In genomic region chr6:144437105-144437504, GRCh38 we compare ENCODE assay signal across 36 cellular contexts.
DNase-seq lines count a peak whose midpoint lies in the region; ATAC-seq, FAIRE-seq and TF ChIP-seq lines count a peak whose summit lies in the region.
"Had no signal": no experiment of that assay in that cellular context is flagged by ENCODE, and none has a peak within 500 bp of the region (broad histone marks: within the 10 kb centered on the region; RNA-seq: fewer than 3 reads in every experiment).

No MANE protein-coding gene starts in this region.

- no peaks in the 10 kb centered on the region for H3K9me1 ChIP-seq in K562 (ENCODE audit: control insufficient read depth, insufficient read depth, low read length)

- H3K9me3 Mint-ChIP-seq in central memory CD8-positive, alpha-beta T cell: peaks cover 2% of the 10 kb centered on the region
- H3K9me3 Mint-ChIP-seq: CD4-positive, alpha-beta T cell had no signal

- TF ChIP-seq RAD21 in HepG2 (CRISPR knock-in tag; IDR thresholded peaks at IDR 0.05) (no peak), K562 (CRISPR knock-in tag; conservative IDR thresholded peaks at IDR 0.05 in 1 of 2, IDR thresholded peaks at IDR 0.05 in 1 of 2) (no peak)

- 97% methylated on average over 4 of the region's 4 CpGs for WGBS in HepG2 (ENCODE audit: low lambda C conversion rate)
- 96% methylated on average over 4 of the region's 4 CpGs for WGBS in right lobe of liver (ENCODE audit: insufficient coverage, low coverage, low lambda C conversion rate, missing lambda C conversion rate)
- 12% methylated on average over 4 of the region's 4 CpGs for WGBS in K562 (ENCODE audit: insufficient coverage, low coverage, missing lambda C conversion rate)
- no CpG with 5 or more reads among the region's 4 CpGs for WGBS in neuronal stem cell (ENCODE audit: extremely low coverage in 2 of 2, insufficient read length in 2 of 2, insufficient replicate concordance in 1 of 2), 2 donors

- H3K27me3 ChIP-seq in left ventricle myocardium inferior (ENCODE audit: low read depth): no peaks in the 10 kb centered on the region
- no peaks in the 10 kb centered on the region for H3K27me3 ChIP-seq in HepG2 (ENCODE audit: control insufficient read depth in 1 of 2, insufficient read depth in 2 of 2, low read length in 2 of 2)
- H3K27me3 ChIP-seq in right lobe of liver: no peaks in the 10 kb centered on the region
- no peaks in the 10 kb centered on the region for H3K27me3 ChIP-seq in K562 (ENCODE audit: control insufficient read depth in 2 of 2, insufficient read depth in 2 of 2, low read length in 2 of 2)
- no peaks in the 10 kb centered on the region for H3K27me3 ChIP-seq in neuronal stem cell (ENCODE audit: control insufficient read depth in 3 of 3, insufficient read depth in 3 of 3, low read depth in 1 of 3, low read length in 3 of 3)
- H3K27me3 ChIP-seq: BE2C; BLaER1; BLaER1 treated with 17β-estradiol and CSF1 and Interleukin-3, amounts not matched to agents 10 nM and 100 nM had no signal

- no peak for TF ChIP-seq CTCF in left ventricle myocardium inferior (IDR thresholded peaks at IDR 0.05; ENCODE audit: borderline replicate concordance)
- no peak for TF ChIP-seq CTCF in HepG2 (CRISPR knock-in tag; IDR thresholded peaks at IDR 0.05)
- no peak for TF ChIP-seq CTCF in right lobe of liver (IDR thresholded peaks at IDR 0.05)
- no peak for TF ChIP-seq CTCF in K562 (IDR thresholded peaks at IDR 0.05 in 2 of 3, conservative IDR thresholded peaks at IDR 0.05 in 1 of 3; ENCODE audit: insufficient read depth in 2 of 3, low read depth in 1 of 3, low read length in 3 of 3)

- H3K23ac ChIP-seq in neuronal stem cell (ENCODE audit: low read depth, low read length, poor library complexity): no peak overlapping the region

- H3K4me2 ChIP-seq in HepG2 (ENCODE audit: low read depth, low read length) (no peak overlapping the region), K562 (ENCODE audit: insufficient read depth, low read length) (no peak overlapping the region), neuronal stem cell (ENCODE audit: insufficient read depth, low read length, poor library complexity, severe bottlenecking) (no peak overlapping the region)
- H3K4me2 ChIP-seq: A549; BLaER1; BLaER1 treated with 17β-estradiol and CSF1 and Interleukin-3, amounts not matched to agents 10 nM and 100 nM had no signal

- no peak overlapping the region for H2BK15ac ChIP-seq in neuronal stem cell (ENCODE audit: low read length)

- H3K4me3 ChIP-seq in left ventricle myocardium inferior: no peak overlapping the region
- H3K4me3 ChIP-seq in HepG2 (replicated peaks in 1 of 3; ENCODE audit: insufficient read depth in 1 of 3, low read depth in 2 of 3, low read length in 3 of 3): no peak overlapping the region
- H3K4me3 ChIP-seq in right lobe of liver: no peak overlapping the region
- H3K4me3 ChIP-seq in K562: no peak overlapping the region
- H3K4me3 ChIP-seq in neuronal stem cell (ENCODE audit: low read length in 2 of 2): no peak overlapping the region
- H3K4me3 ChIP-seq: A549; BLaER1; BLaER1 treated with 17β-estradiol and CSF1 and Interleukin-3, amounts not matched to agents 10 nM and 100 nM had no signal

- H3K9ac ChIP-seq in HepG2 (ENCODE audit: insufficient read depth, low read depth, low read length): no peak overlapping the region
- H3K9ac ChIP-seq in K562 (ENCODE audit: insufficient read depth in 1 of 2, low read depth in 2 of 2, low read length in 2 of 2): no peak overlapping the region
- H3K9ac ChIP-seq in neuronal stem cell (ENCODE audit: low read depth, low read length, poor library complexity): no peak overlapping the region
- H3K9ac ChIP-seq: BLaER1; BLaER1 treated with 17β-estradiol and CSF1 and Interleukin-3, amounts not matched to agents 10 nM and 100 nM had no signal

- H3K9me3 ChIP-seq in left ventricle myocardium inferior (replicated peaks): peaks cover 6% of the 10 kb centered on the region
- peaks cover 19% of the 10 kb centered on the region for H3K9me3 ChIP-seq in HepG2 (ENCODE audit: low read length)
- no peaks in the 10 kb centered on the region for H3K9me3 ChIP-seq in right lobe of liver
- H3K9me3 ChIP-seq in K562 (replicated peaks; ENCODE audit: control insufficient read depth, insufficient read depth, low read depth, low read length): no peaks in the 10 kb centered on the region
- H3K9me3 ChIP-seq in neuronal stem cell (replicated peaks in 1 of 2; ENCODE audit: control insufficient read depth in 2 of 2, insufficient read depth in 1 of 2, low read depth in 1 of 2, low read length in 2 of 2): peaks cover 12 to 27% of the 10 kb centered on the region in 2 donors
- H3K9me3 ChIP-seq: BE2C had no signal

- no peak overlapping the region for H2AK5ac ChIP-seq in neuronal stem cell (ENCODE audit: low read depth, low read length)

- H4K8ac ChIP-seq in neuronal stem cell (ENCODE audit: low read depth, low read length): no peak overlapping the region

- H3K14ac ChIP-seq in neuronal stem cell (ENCODE audit: low read length): no peak overlapping the region

- H3K27ac ChIP-seq in left ventricle myocardium inferior (replicated peaks): peak overlapping the region; percentile 41
- H3K27ac ChIP-seq in HepG2 (ENCODE audit: extremely low read length, insufficient read depth, low read length): no peak overlapping the region
- no peak overlapping the region for H3K27ac ChIP-seq in right lobe of liver
- H3K27ac ChIP-seq in K562 (ENCODE audit: extremely low read depth, low read depth, low read length): no peak overlapping the region
- H3K27ac ChIP-seq in neuronal stem cell (replicated peaks; ENCODE audit: low read length): no peak overlapping the region
- H3K27ac ChIP-seq: 22Rv1; A549; BLaER1; BLaER1 treated with 17β-estradiol and CSF1 and Interleukin-3, amounts not matched to agents 10 nM and 100 nM; C4-2B had no signal

- BruUV-seq in HepG2 (replicated peaks; lab: Mats Ljungman, UMichigan): no TSS peak
- BruUV-seq in K562 (replicated peaks; lab: Mats Ljungman, UMichigan): no TSS peak

- intact Hi-C loops in left ventricle myocardium inferior (cut with micrococcal nuclease) (loop anchor here (10.0 kb wide), 1 partner anchor 142 kb away; no protein-coding TSS in a partner anchor), cardiac septum (cut with DNase I) (no loop called here), HepG2 (cut with micrococcal nuclease; ENCODE audit: unreplicated experiment) (loop anchor here (5.0 kb wide), 1 partner anchor 150 kb away; the partner anchor contains the start of gene UTRN), right lobe of liver (cut with DNase I) (no loop called here), K562 (cut with micrococcal nuclease) (no loop called here)

- POLR2A ChIA-PET in HepG2 (lab: Yijun Ruan, JAX) (no interaction called here), K562 (lab: Yijun Ruan, JAX) (no interaction called here)

- in situ Hi-C loops in HepG2 (cut with HindIII; ENCODE audit: extremely low pct_ligation_motif_present, low pct_unique_long_range_greater_than_20kb): no loop called here
- in situ Hi-C loops in K562 (cut with MboI): no loop called here

- H3K4me1 ChIP-seq in left ventricle myocardium inferior (peaks cover 34% of the 10 kb centered on the region), HepG2 (ENCODE audit: insufficient read depth, low read length) (peaks cover 15% of the 10 kb centered on the region), right lobe of liver (peaks cover 0 to 29% (median 7%) of the 10 kb centered on the region in 4 donors), K562 (replicated peaks in 1 of 2; ENCODE audit: control insufficient read depth in 2 of 2, insufficient read depth in 2 of 2, low read length in 2 of 2) (no peaks in the 10 kb centered on the region), neuronal stem cell (ENCODE audit: control insufficient read depth in 2 of 2, insufficient read depth in 1 of 2, low read depth in 1 of 2, low read length in 2 of 2) (no peaks in the 10 kb centered on the region)
- H3K4me1 ChIP-seq: BE2C; BLaER1; BLaER1 treated with 17β-estradiol and CSF1 and Interleukin-3, amounts not matched to agents 10 nM and 100 nM; Caco-2 had no signal

- no peak overlapping the region for H3K4ac ChIP-seq in neuronal stem cell (ENCODE audit: low read length)

- H3K79me2 ChIP-seq in HepG2 (ENCODE audit: insufficient read depth, low read length) (no peaks in the 10 kb centered on the region), K562 (ENCODE audit: control insufficient read depth, insufficient read depth, low read length) (no peaks in the 10 kb centered on the region)

- DNase-seq in left ventricle myocardium inferior (no peak), cardiac septum (ENCODE audit: low spot score) (no peak), HepG2 (ENCODE audit: low spot score) (no peak), right lobe of liver (no peak), K562 (ENCODE audit: extremely low read depth in 1 of 4, low spot score in 3 of 4) (no peak), neuronal stem cell (ENCODE audit: low spot score) (no peak)
- DNase-seq in central memory CD8-positive, alpha-beta T cell (ENCODE audit: low spot score in 2 of 2): no peak
- DNase-seq in activated naive CD4-positive, alpha-beta T cell (lab: John Stamatoyannopoulos, UW): no peak
- DNase-seq: 8988T; ACHN; AML-193; BE2C; C1 segment of cervical spinal cord; Caco-2; Calu3; CD4-positive, alpha-beta memory T cell; CD4-positive, alpha-beta T cell; CD4-positive, CD25-positive, alpha-beta regulatory T cell; CD8-positive, alpha-beta memory T cell; CD8-positive, alpha-beta T cell; COR-L47; DMS 273 treated with DMSO at 0.1 percent for 48 hours; DMS153; DMS53; DMS79; DMS79 treated with DMSO at 0.1 percent for 48 hours; DND-41; EL had no signal

- H2BK120ac ChIP-seq in neuronal stem cell (ENCODE audit: low read depth, low read length): no peak overlapping the region

- H3K27ac Mint-ChIP-seq in central memory CD8-positive, alpha-beta T cell (ENCODE audit: low read depth): peak overlapping the region; percentile 22
- H3K27ac Mint-ChIP-seq: B cell; CD4-positive, alpha-beta T cell; CD4-positive, CD25-positive, alpha-beta regulatory T cell; CD8-positive, alpha-beta T cell had no signal

- no peaks in the 10 kb centered on the region for H3K27me3 Mint-ChIP-seq in central memory CD8-positive, alpha-beta T cell
- H3K27me3 Mint-ChIP-seq: B cell; CD4-positive, alpha-beta memory T cell; CD4-positive, alpha-beta T cell; CD4-positive, CD25-positive, alpha-beta regulatory T cell; CD8-positive, alpha-beta memory T cell had no signal

- H4K20me1 ChIP-seq in HepG2 (ENCODE audit: insufficient read depth, low read length) (no peaks in the 10 kb centered on the region), K562 (replicated peaks; ENCODE audit: control insufficient read depth, insufficient read depth, low read length) (no peaks in the 10 kb centered on the region)
- H4K20me1 ChIP-seq: BLaER1 had no signal

- H3K4me3 Mint-ChIP-seq in central memory CD8-positive, alpha-beta T cell: no peak overlapping the region
- H3K4me3 Mint-ChIP-seq: B cell; CD14-positive monocyte; CD4-positive, alpha-beta memory T cell; CD4-positive, alpha-beta T cell; CD8-positive, alpha-beta memory T cell; CD8-positive, alpha-beta T cell had no signal

- no peak overlapping the region for H2BK5ac ChIP-seq in neuronal stem cell (ENCODE audit: low read length)

- ATAC-seq in HepG2 (no peak), right lobe of liver (no peak), K562 (no peak)
- ATAC-seq in central memory CD8-positive, alpha-beta T cell (replicated peaks; ENCODE audit: extremely low read depth, poor library complexity, severe bottlenecking): no peak
- ATAC-seq: A549; CD8-positive, alpha-beta T cell had no signal

- no peak overlapping the region for H3K18ac ChIP-seq in neuronal stem cell (ENCODE audit: low read length)

- no peak overlapping the region for H2AFZ ChIP-seq in HepG2 (ENCODE audit: low read length)
- H2AFZ ChIP-seq in K562 (ENCODE audit: low read depth, low read length): no peak overlapping the region
- no peak overlapping the region for H2AFZ ChIP-seq in neuronal stem cell (ENCODE audit: low read length)

- peaks cover 69% of the 10 kb centered on the region for H3K36me3 Mint-ChIP-seq in central memory CD8-positive, alpha-beta T cell (ENCODE audit: insufficient read depth)

- TF ChIP-seq EP300 in HepG2 (IDR thresholded peaks at IDR 0.05; ENCODE audit: low read depth in 2 of 2, low read length in 2 of 2): no peak
- no peak for TF ChIP-seq EP300 in HepG2 (CRISPR knock-in tag; IDR thresholded peaks at IDR 0.05; ENCODE audit: borderline replicate concordance)
- TF ChIP-seq EP300 in K562 (IDR thresholded peaks at IDR 0.05; ENCODE audit: low read length): no peak

- H3K4me1 Mint-ChIP-seq in central memory CD8-positive, alpha-beta T cell: peaks cover 24% of the 10 kb centered on the region
- H3K4me1 Mint-ChIP-seq: B cell, CD14-positive monocyte had no signal

- CTCF ChIA-PET in HepG2 (lab: Yijun Ruan, JAX; ENCODE audit: low intra/inter-chr PET ratio, low total read pairs): no interaction called here
- CTCF ChIA-PET in K562 (lab: Yijun Ruan, JAX; ENCODE audit: low intra/inter-chr PET ratio): no interaction called here

- H4K91ac ChIP-seq in neuronal stem cell (ENCODE audit: low read depth, low read length, poor library complexity): no peak overlapping the region

- no peaks in the 10 kb centered on the region for H3K79me1 ChIP-seq in neuronal stem cell (ENCODE audit: low read depth, low read length)

- FAIRE-seq in HepG2 (lab: Jason Lieb, UNC) (no peak), K562 (lab: Jason Lieb, UNC) (no peak)
- FAIRE-seq: A549, D721Med had no signal

- no peak for TF ChIP-seq POLR2A in HepG2 (IDR thresholded peaks at IDR 0.05; ENCODE audit: insufficient read depth in 1 of 2, low read depth in 2 of 2, low read length in 2 of 2)
- TF ChIP-seq POLR2A in right lobe of liver (IDR thresholded peaks at IDR 0.05): no peak
- no peak for TF ChIP-seq POLR2A in K562 (conservative IDR thresholded peaks at IDR 0.05)

- H2BK12ac ChIP-seq in neuronal stem cell (ENCODE audit: low read length): no peak overlapping the region

- H3K36me3 ChIP-seq in left ventricle myocardium inferior: peaks cover 54% of the 10 kb centered on the region
- peaks cover 45 to 74% of the 10 kb centered on the region in 2 experiments for H3K36me3 ChIP-seq in HepG2 (replicated peaks in 1 of 2; ENCODE audit: control insufficient read depth in 1 of 2, insufficient read depth in 2 of 2, low read length in 2 of 2)
- H3K36me3 ChIP-seq in right lobe of liver: peaks cover 0 to 18% (median 2%) of the 10 kb centered on the region in 4 donors
- no peaks in the 10 kb centered on the region for H3K36me3 ChIP-seq in K562 (ENCODE audit: control insufficient read depth, insufficient read depth, low read length)
- H3K36me3 ChIP-seq in neuronal stem cell (replicated peaks in 1 of 2; ENCODE audit: control insufficient read depth in 2 of 2, insufficient read depth in 2 of 2, low read length in 2 of 2): peaks cover 29 to 79% of the 10 kb centered on the region in 2 donors
- H3K36me3 ChIP-seq: BE2C had no signal

Comparison
In these comparisons a context has a peak if more than half of its experiments do, and no peak if none do; other contexts are left out.
1. intact Hi-C loops: an anchor here in left ventricle myocardium inferior (10.0 kb wide) and HepG2 (5.0 kb wide); none called in cardiac septum, right lobe of liver and K562.